ENCODE assay signal across 8 cellular contexts in genomic region chr5:31531543-31531887, GRCh38. TPM values are rescaled to one million over a fixed set of nuclear protein-coding genes. Genes with fewer than 3 reads are reported as not detected.
DNase-seq lines count a peak whose midpoint lies in the region; ATAC-seq and TF ChIP-seq lines count a peak whose summit lies in the region.

No MANE protein-coding gene starts in this region.

- H3K4me3 ChIP-seq in fibroblast of the aortic adventitia (ENCODE audit: low read depth, low read length), result peak overlapping the region; percentile 83

- TF ChIP-seq CTCF in fibroblast of the aortic adventitia (IDR thresholded peaks at IDR 0.05; ENCODE audit: insufficient read depth, low read length) (no peak), omental fat pad (IDR thresholded peaks at IDR 0.05) (no peak)

- peak; percentile 40 for DNase-seq in NCI-H345 (lab: John Stamatoyannopoulos, UW)
- no peak for DNase-seq in NCI-H345 treated with DMSO at 0.1 percent for 48 hours (lab: John Stamatoyannopoulos, UW; ENCODE audit: unreplicated experiment)
- peak; percentile 21 for DNase-seq in HCEC 1CT
- peak; percentile 46 for DNase-seq in LoVo (ENCODE audit: low spot score)
- peak; percentile 70 for DNase-seq in activated CD8-positive, alpha-beta memory T cell treated with anti-CD3 and anti-CD28 coated beads, Interleukin-2, amount 50 U/mL, for 48 hours
- DNase-seq in fibroblast of the aortic adventitia (ENCODE audit: low read depth), result no peak
- no peak for DNase-seq in omental fat pad (ENCODE audit: low spot score)
- DNase-seq in SKM-1 treated with dmso at 0.1 percent for 144 hours (lab: John Stamatoyannopoulos, UW; ENCODE audit: unreplicated experiment), result no peak

- peak; percentile 53 for ATAC-seq in omental fat pad (ENCODE audit: low FRiP score)

RNA-seq across cellular contexts. Expression of gene DROSHA, which starts 0.4 kb away (rescaled TPM):
- total RNA-seq in fibroblast of the aortic adventitia (ENCODE audit: low replicate concordance) (55.8 and 63.5 TPM in 2 replicates), omental fat pad (10 to 100 TPM; 29.4 to 62.4 (median 50.2) TPM)

RNA-seq across cellular contexts. Expression of gene C5orf22, which starts 0.6 kb away (rescaled TPM):
- 4.1 and 18.7 TPM in 2 replicates for total RNA-seq in fibroblast of the aortic adventitia (ENCODE audit: low replicate concordance)
- total RNA-seq in omental fat pad, result 10 to 100 TPM; 13.5 to 21.9 (median 16.8) TPM

Comparison
In these comparisons a context has a peak if more than half of its experiments do, and no peak if none do; other contexts are left out.
1. DNase-seq: peak in NCI-H345 (single experiment), HCEC 1CT (single experiment), LoVo (single experiment) and activated CD8-positive, alpha-beta memory T cell treated with anti-CD3 and anti-CD28 coated beads, Interleukin-2, amount 50 U/mL, for 48 hours (single experiment); none in NCI-H345 treated with DMSO at 0.1 percent for 48 hours (single experiment), fibroblast of the aortic adventitia (single experiment), omental fat pad (single experiment) and SKM-1 treated with dmso at 0.1 percent for 144 hours (single experiment).